12 cellular contexts compared by ENCODE assay signal in the genomic region with DNA sequence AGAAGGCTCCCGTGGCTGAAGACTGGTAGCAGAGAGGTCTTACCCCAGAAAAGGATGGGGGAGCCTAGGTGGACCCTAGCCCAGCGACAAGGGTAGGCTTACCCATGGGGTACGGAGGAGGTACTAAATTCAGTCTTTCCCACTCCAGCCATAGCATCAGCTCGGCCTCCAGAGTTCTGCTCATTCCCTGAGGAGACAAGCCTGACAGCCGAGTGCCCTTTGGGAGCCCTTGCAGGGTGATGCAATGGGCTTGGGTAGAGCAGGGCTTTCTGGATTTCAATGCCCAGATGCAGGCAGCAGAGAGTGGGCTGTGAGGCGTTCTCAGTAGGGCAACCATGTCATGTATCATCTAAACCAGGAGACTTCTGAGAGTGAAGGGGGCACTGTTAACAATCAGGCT.
DNase-seq lines count a peak whose midpoint lies in the region; ATAC-seq and TF ChIP-seq lines count a peak whose summit lies in the region.
"Had no signal": no experiment of that assay in that cellular context is flagged by ENCODE, and none has a peak within 500 bp of the region (broad histone marks: within the 10 kb centered on the region; RNA-seq: fewer than 3 reads in every experiment).

No MANE protein-coding gene starts in this region.

- H3K9me3 ChIP-seq in KOPT-K1 (ENCODE audit: insufficient read depth, low read length, poor library complexity, severe bottlenecking) (no peaks in the 10 kb centered on the region), trophoblast cell (ENCODE audit: insufficient read depth, low read depth, low read length) (no peaks in the 10 kb centered on the region)
- H3K9me3 ChIP-seq: psoas muscle had no signal

- peaks cover 2% of the 10 kb centered on the region for H3K79me2 ChIP-seq in trophoblast cell (ENCODE audit: control insufficient read depth, insufficient read depth, low read length, poor library complexity)

- peak overlapping the region; percentile 64 for H3K14ac ChIP-seq in trophoblast cell (ENCODE audit: low read length)

- no peak overlapping the region for H2BK5ac ChIP-seq in trophoblast cell (ENCODE audit: low read depth, low read length, poor library complexity)

- peak overlapping the region; percentile 52 for H3K18ac ChIP-seq in trophoblast cell (ENCODE audit: low read length)

- no peak overlapping the region for H3K4ac ChIP-seq in trophoblast cell (ENCODE audit: low read depth, low read length)

- DNase-seq in trophoblast cell (no peak), NCI-H1436 (lab: John Stamatoyannopoulos, UW) (no peak)
- no peak for DNase-seq in stimulated activated naive CD8-positive, alpha-beta T cell treated with anti-CD3 and anti-CD28 coated beads, Interleukin-15, Interleukin-2, amounts not matched to agents 100 U/mL and 50 U/mL, for 24 hours
- DNase-seq: amniotic stem cell, Calu3, NCI-H2081, psoas muscle had no signal

- H2BK120ac ChIP-seq in trophoblast cell (ENCODE audit: insufficient read depth, low read length, poor library complexity), result peak overlapping the region; percentile 74

- peaks cover 26% of the 10 kb centered on the region for H3K79me1 ChIP-seq in trophoblast cell (ENCODE audit: low read length)

- peak overlapping the region; percentile 11 for H2AK5ac ChIP-seq in trophoblast cell (ENCODE audit: low read length)

- peak overlapping the region; percentile 91 for H2BK12ac ChIP-seq in trophoblast cell (ENCODE audit: low read length)

- no peak overlapping the region for H3K4me3 ChIP-seq in trophoblast cell (ENCODE audit: low read depth, low read length)
- H3K4me3 ChIP-seq: psoas muscle had no signal

- H3K36me3 ChIP-seq in KOPT-K1 (ENCODE audit: insufficient read depth, low read length), result no peaks in the 10 kb centered on the region
- peaks cover 6 to 9% of the 10 kb centered on the region in 2 experiments for H3K36me3 ChIP-seq in trophoblast cell (ENCODE audit: control insufficient read depth in 1 of 2, insufficient read depth in 2 of 2, low read length in 2 of 2)

- peak overlapping the region; percentile 63 for H4K91ac ChIP-seq in trophoblast cell (ENCODE audit: low read depth, low read length)

- no peak overlapping the region for H3K4me2 ChIP-seq in trophoblast cell (ENCODE audit: low read length)

- no peak for ATAC-seq in GM21381 (IDR thresholded peaks at IDR 0.05; ENCODE audit: unreplicated experiment)
- no peak for ATAC-seq in esophagus mucosa
- ATAC-seq in stimulated activated naive CD8-positive, alpha-beta T cell treated with anti-CD3 and anti-CD28 coated beads, Interleukin-15, Interleukin-2, amounts not matched to agents 100 U/mL and 50 U/mL, for 24 hours, result no peak

- peaks cover 24 to 27% of the 10 kb centered on the region in 2 experiments for H3K4me1 ChIP-seq in trophoblast cell (ENCODE audit: control insufficient read depth in 1 of 2, insufficient read depth in 2 of 2, low read length in 2 of 2)

- peak overlapping the region; percentile 45 for H4K8ac ChIP-seq in trophoblast cell (ENCODE audit: low read depth, low read length)

- TF ChIP-seq CTCF in C4-2B (conservative IDR thresholded peaks at IDR 0.05), result no peak

- H3K27ac ChIP-seq in C4-2B (peak overlapping the region; percentile 95), KOPT-K1 (ENCODE audit: low read depth, low read length, poor library complexity, severe bottlenecking) (peak overlapping the region; percentile 72), cingulate gyrus (ENCODE audit: low read depth, low read length) (peak overlapping the region; percentile 25), trophoblast cell (ENCODE audit: low read depth, low read length) (no peak overlapping the region)

- no CpG with 5 or more reads among the region's 6 CpGs for WGBS in trophoblast cell (ENCODE audit: extremely low coverage, insufficient coverage, insufficient read length)

- no peak overlapping the region for H4K12ac ChIP-seq in trophoblast cell (ENCODE audit: low read depth, low read length)

- no peak overlapping the region for H3K23ac ChIP-seq in trophoblast cell (ENCODE audit: low read length)

- H2AFZ ChIP-seq in trophoblast cell (ENCODE audit: insufficient read depth, low read length, poor library complexity), result no peak overlapping the region

- no peak overlapping the region for H3K9ac ChIP-seq in trophoblast cell (ENCODE audit: low read length)

- H3K27me3 ChIP-seq in trophoblast cell (ENCODE audit: insufficient read depth, low read length), result no peaks in the 10 kb centered on the region
